ENCODE assay signal across 1 cellular context in the genomic region with DNA sequence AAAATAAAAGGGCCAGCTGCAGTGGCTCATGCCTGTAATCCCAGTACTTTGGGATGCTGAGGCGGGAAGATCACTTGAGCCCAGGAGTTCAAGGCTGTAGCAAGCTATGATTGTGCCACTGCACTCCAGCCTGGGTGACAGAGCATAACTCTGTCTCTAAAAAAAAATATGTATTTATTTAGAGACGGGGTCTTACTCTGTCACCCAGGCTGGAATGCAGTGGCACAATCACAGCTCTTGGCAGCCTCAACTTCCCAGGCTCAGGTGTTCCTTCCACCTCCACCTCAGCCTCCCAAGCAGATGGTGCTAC.
TF ChIP-seq lines count a peak whose summit lies in the region.

No MANE protein-coding gene starts in this region.

TF ChIP-seq in WTC11, 78 proteins besides CTCF, POLR2A, EP300 and RAD21 (continued from another document):
- TF ChIP-seq, protein P1, sequence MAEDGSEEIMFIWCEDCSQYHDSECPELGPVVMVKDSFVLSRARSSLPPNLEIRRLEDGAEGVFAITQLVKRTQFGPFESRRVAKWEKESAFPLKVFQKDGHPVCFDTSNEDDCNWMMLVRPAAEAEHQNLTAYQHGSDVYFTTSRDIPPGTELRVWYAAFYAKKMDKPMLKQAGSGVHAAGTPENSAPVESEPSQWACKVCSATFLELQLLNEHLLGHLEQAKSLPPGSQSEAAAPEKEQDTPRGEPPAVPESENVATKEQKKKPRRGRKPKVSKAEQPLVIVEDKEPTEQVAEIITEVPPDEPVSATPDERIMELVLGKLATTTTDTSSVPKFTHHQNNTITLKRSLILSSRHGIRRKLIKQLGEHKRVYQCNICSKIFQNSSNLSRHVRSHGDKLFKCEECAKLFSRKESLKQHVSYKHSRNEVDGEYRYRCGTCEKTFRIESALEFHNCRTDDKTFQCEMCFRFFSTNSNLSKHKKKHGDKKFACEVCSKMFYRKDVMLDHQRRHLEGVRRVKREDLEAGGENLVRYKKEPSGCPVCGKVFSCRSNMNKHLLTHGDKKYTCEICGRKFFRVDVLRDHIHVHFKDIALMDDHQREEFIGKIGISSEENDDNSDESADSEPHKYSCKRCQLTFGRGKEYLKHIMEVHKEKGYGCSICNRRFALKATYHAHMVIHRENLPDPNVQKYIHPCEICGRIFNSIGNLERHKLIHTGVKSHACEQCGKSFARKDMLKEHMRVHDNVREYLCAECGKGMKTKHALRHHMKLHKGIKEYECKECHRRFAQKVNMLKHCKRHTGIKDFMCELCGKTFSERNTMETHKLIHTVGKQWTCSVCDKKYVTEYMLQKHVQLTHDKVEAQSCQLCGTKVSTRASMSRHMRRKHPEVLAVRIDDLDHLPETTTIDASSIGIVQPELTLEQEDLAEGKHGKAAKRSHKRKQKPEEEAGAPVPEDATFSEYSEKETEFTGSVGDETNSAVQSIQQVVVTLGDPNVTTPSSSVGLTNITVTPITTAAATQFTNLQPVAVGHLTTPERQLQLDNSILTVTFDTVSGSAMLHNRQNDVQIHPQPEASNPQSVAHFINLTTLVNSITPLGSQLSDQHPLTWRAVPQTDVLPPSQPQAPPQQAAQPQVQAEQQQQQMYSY (CRISPR knock-in tag; IDR thresholded peaks at IDR 0.05) = no peak
- TF ChIP-seq ZSCAN18 (CRISPR knock-in tag; IDR thresholded peaks at IDR 0.05) (no peak), RORB (CRISPR knock-in tag; IDR thresholded peaks at IDR 0.05) (no peak), TCF7 (CRISPR knock-in tag; IDR thresholded peaks at IDR 0.05; ENCODE audit: low read depth) (no peak), MAX (CRISPR knock-in tag; IDR thresholded peaks at IDR 0.05) (no peak), PRRX2 (CRISPR knock-in tag; IDR thresholded peaks at IDR 0.05) (no peak), JAZF1 (CRISPR knock-in tag; IDR thresholded peaks at IDR 0.05) (no peak), GABPB1 (CRISPR knock-in tag; IDR thresholded peaks at IDR 0.05) (no peak), TEAD4 (CRISPR knock-in tag; IDR thresholded peaks at IDR 0.05) (no peak), CREM (CRISPR knock-in tag; IDR thresholded peaks at IDR 0.05) (no peak)
